In the genomic region with DNA sequence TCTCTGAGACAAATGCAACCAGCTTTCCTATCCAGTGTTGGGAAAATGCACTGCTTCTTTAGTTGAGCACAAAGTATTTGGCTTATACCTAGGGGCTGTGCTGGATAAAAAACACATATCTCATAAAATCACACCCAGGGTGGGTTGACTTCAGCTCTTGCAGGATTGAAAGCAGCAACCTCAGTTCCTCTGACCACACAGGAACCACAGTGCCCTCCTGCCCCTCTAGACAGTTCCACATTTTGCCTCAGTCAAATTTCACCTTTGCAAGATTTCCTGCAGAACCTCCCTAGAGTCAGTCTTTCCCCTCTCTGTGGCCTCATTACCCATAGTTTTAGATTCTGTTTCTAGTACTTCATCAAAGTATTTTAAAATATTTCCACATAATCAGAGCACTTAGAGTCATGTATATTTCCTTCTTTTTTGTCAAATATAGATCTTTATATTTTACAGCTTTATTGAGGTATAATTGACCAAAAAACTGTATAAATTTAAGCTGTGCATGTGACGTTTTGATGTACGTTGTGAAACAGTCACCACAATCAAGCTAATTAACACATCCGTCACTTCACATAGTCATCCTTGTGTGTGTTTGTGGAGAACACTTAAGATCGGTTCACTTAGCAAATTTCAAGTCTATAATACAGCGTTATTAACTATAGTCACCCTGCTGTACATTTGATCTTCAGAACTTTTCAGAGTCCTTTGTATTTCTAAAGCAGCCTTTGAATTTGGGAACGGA, we compare ENCODE assay signal across 10 cellular contexts. TPM values are rescaled to one million over a fixed set of nuclear protein-coding genes. Genes with fewer than 3 reads are reported as not detected.
DNase-seq lines count a peak whose midpoint lies in the region; ATAC-seq and TF ChIP-seq lines count a peak whose summit lies in the region.
"Had no signal": no experiment of that assay in that cellular context is flagged by ENCODE, and none has a peak within 500 bp of the region (broad histone marks: within the 10 kb centered on the region; RNA-seq: fewer than 3 reads in every experiment).

No MANE protein-coding gene starts in this region.

- WGBS in heart right ventricle, 2 donors: 74 to 83% methylated on average over 6 of the region's 6 CpGs

- H3K4me3 ChIP-seq in heart right ventricle: no peak overlapping the region
- H3K4me3 ChIP-seq: psoas muscle had no signal

- no peak overlapping the region for H3K27ac ChIP-seq in heart right ventricle
- H3K27ac ChIP-seq: psoas muscle had no signal

- no peaks in the 10 kb centered on the region for H3K36me3 ChIP-seq in heart right ventricle

- peak; percentile 64 for ATAC-seq in HG02623 (IDR thresholded peaks at IDR 0.05; ENCODE audit: unreplicated experiment)
- no peak for ATAC-seq in heart right ventricle
- ATAC-seq: psoas muscle had no signal

- TF ChIP-seq CTCF in heart right ventricle (IDR thresholded peaks at IDR 0.05): no peak

- intact Hi-C loops in heart right ventricle (cut with DNase I): no loop called here

- DNase-seq in SIG-M5 treated with dmso at 0.1 percent for 504 hours (lab: John Stamatoyannopoulos, UW; ENCODE audit: unreplicated experiment): peak; percentile 16
- DNase-seq in SIG-M5 (lab: John Stamatoyannopoulos, UW): no peak
- DNase-seq in MV-4-11 (lab: John Stamatoyannopoulos, UW): peak; percentile 53
- peak; percentile 28 for DNase-seq in pons (ENCODE audit: low spot score)
- DNase-seq in NCI-H226: no peak
- no peak for DNase-seq in amniotic stem cell (lab: John Stamatoyannopoulos, UW)
- DNase-seq in heart right ventricle: no peak
- DNase-seq: psoas muscle had no signal

- H3K9me3 ChIP-seq in heart right ventricle: peaks cover 0 to 5% (median 0%) of the 10 kb centered on the region in 11 donors
- H3K9me3 ChIP-seq: psoas muscle had no signal

- peaks cover 0 to 4% (median 0%) of the 10 kb centered on the region in 7 donors for H3K27me3 ChIP-seq in heart right ventricle

- H3K4me1 ChIP-seq in heart right ventricle: peaks cover 0 to 25% (median 0%) of the 10 kb centered on the region in 9 donors
- H3K4me1 ChIP-seq: psoas muscle had no signal

RNA-seq across cellular contexts. Expression of a gene that starts 37.0 kb away (rescaled TPM):
- total RNA-seq in heart right ventricle: 10 to 100 TPM in 1 of 10 donors, 1 to 10 TPM in 7, under 1 TPM in 2; 0.49 to 19.3 (median 3.6) TPM
- 1 to 10 TPM in 1 of 2 donors, under 1 TPM in 1; 0.99 to 2.2 TPM for polyA plus RNA-seq in heart right ventricle
- total RNA-seq: HT1080 had no signal

RNA-seq across cellular contexts. Expression of a gene that starts 48.6 kb away (rescaled TPM):
- total RNA-seq in heart right ventricle: 10 to 100 TPM; 14.9 to 21.0 (median 17.5) TPM
- polyA plus RNA-seq in heart right ventricle: 10 to 100 TPM in 1 of 2 donors, 1 to 10 TPM in 1; 5.1 to 14.6 TPM

Comparison
In these comparisons a context has a peak if more than half of its experiments do, and no peak if none do; other contexts are left out.
1. DNase-seq: peak in SIG-M5 treated with dmso at 0.1 percent for 504 hours (single experiment), MV-4-11 (single experiment) and pons (single experiment); none in SIG-M5 (single experiment), NCI-H226 (single experiment), amniotic stem cell (single experiment) and heart right ventricle (0 of 2).